8 cellular contexts compared by ENCODE assay signal in genomic region chr7:129612112-129613015, GRCh38. TPM values are rescaled to one million over a fixed set of nuclear protein-coding genes. Genes with fewer than 3 reads are reported as not detected.
DNase-seq lines count a peak whose midpoint lies in the region; ATAC-seq and TF ChIP-seq lines count a peak whose summit lies in the region.

No MANE protein-coding gene starts in this region.

- TF ChIP-seq CTCF in 22Rv1 (IDR thresholded peaks at IDR 0.05) (peak; percentile 91), GM13977 (IDR thresholded peaks at IDR 0.05; ENCODE audit: extremely low read depth, insufficient read depth, missing control alignments) (peak; percentile 62), Panc1 (IDR thresholded peaks at IDR 0.05) (peak; percentile 81), omental fat pad (IDR thresholded peaks at IDR 0.05) (no peak)

- in situ Hi-C loops in GM13977 (cut with MboI; ENCODE audit: low pct_unique_long_range_greater_than_20kb, low sequenced_read_pairs, unreplicated experiment): no loop called here
- in situ Hi-C loops in Panc1 (cut with HindIII; ENCODE audit: low pct_unique_long_range_greater_than_20kb, low sequenced_read_pairs): no loop called here

- no peaks in the 10 kb centered on the region for H3K27me3 ChIP-seq in Panc1 (ENCODE audit: control insufficient read depth, insufficient read depth, low read length)

- H3K27ac ChIP-seq in 22Rv1: peak overlapping the region; percentile 96
- H3K27ac ChIP-seq in Panc1 (ENCODE audit: low read length): peak overlapping the region; percentile 76

- CTCF ChIA-PET in Panc1 (lab: Charles Lee): interaction anchor here (0.7 kb wide), 1 partner anchor 32 kb away, joined by 4 read pairs; no protein-coding TSS in a partner anchor

- peak overlapping the region; percentile 90 for H3K4me3 ChIP-seq in Panc1 (ENCODE audit: low read depth in 2 of 2, low read length in 2 of 2)

- peak; percentile 8 for ATAC-seq in HG03280 (IDR thresholded peaks at IDR 0.05; ENCODE audit: unreplicated experiment)
- ATAC-seq in Panc1: peak; percentile 44
- peak; percentile 52 for ATAC-seq in omental fat pad (ENCODE audit: low FRiP score)
- no peak for ATAC-seq in GM18520 (IDR thresholded peaks at IDR 0.05; ENCODE audit: unreplicated experiment)

- peaks cover 17% of the 10 kb centered on the region for H3K4me1 ChIP-seq in Panc1 (ENCODE audit: control insufficient read depth, insufficient read depth, low read length)

- no peaks in the 10 kb centered on the region; the same call in 1 of the 2 replicates for H3K36me3 ChIP-seq in Panc1 (ENCODE audit: control insufficient read depth, insufficient read depth, low read length)

- peak; percentile 37 for DNase-seq in GM13977 (ENCODE audit: low spot score)
- DNase-seq in Panc1 (ENCODE audit: low read depth, low spot score): no peak
- peak; percentile 49 for DNase-seq in activated naive CD4-positive, alpha-beta T cell treated with anti-CD3 and anti-CD28 coated beads, Interleukin-2, amount 50 U/mL, for 16 hours
- peak; percentile 56 for DNase-seq in globus pallidus (ENCODE audit: low spot score)
- DNase-seq in omental fat pad (ENCODE audit: low spot score): peak; percentile 36

- intact Hi-C loops in Panc1 (cut with micrococcal nuclease; ENCODE audit: unreplicated experiment): loop anchor here (10.0 kb wide), 1 partner anchor 388 kb away; the partner anchor contains the start of gene AHCYL2

- no TSS peak for BruUV-seq in Panc1 (replicated peaks; lab: Mats Ljungman, UMichigan)

- no peaks in the 10 kb centered on the region for H3K9me3 ChIP-seq in Panc1 (ENCODE audit: control insufficient read depth, insufficient read depth, low read depth, low read length)

- POLR2A ChIA-PET in Panc1 (lab: Charles Lee): interaction anchor here (0.5 kb wide), 1 partner anchor 24 kb away, joined by 3 read pairs; no protein-coding TSS in a partner anchor

RNA-seq across cellular contexts. Expression of gene NRF1, which starts 0.8 kb away (rescaled TPM):
- total RNA-seq in Panc1 (2021; ENCODE audit: unreplicated experiment) (14.0 TPM), omental fat pad (10 to 100 TPM; 11.7 to 32.3 (median 16.6) TPM)
- 9.8 TPM for polyA plus RNA-seq in Panc1 (2012; ENCODE audit: insufficient read length)

Comparison
In these comparisons a context has a peak if more than half of its experiments do, and no peak if none do; other contexts are left out.
1. CTCF ChIP-seq: peak in 22Rv1 (single experiment), GM13977 (single experiment) and Panc1 (single experiment); none in omental fat pad (0 of 3).